Comparison of ENCODE assay signal across 8 cellular contexts in genomic region chr9:33076031-33076359, GRCh38. TPM values are rescaled to one million over a fixed set of nuclear protein-coding genes. Genes with fewer than 3 reads are reported as not detected.
DNase-seq lines count a peak whose midpoint lies in the region; ATAC-seq, FAIRE-seq and TF ChIP-seq lines count a peak whose summit lies in the region.

No MANE protein-coding gene starts in this region.

- WGBS in HUES64: 2% methylated on average over 8 of the region's 8 CpGs
- 1% methylated on average over 8 of the region's 8 CpGs for WGBS in urinary bladder

- no peak for FAIRE-seq in bronchial epithelial cell (lab: Jason Lieb, UNC)

- peak; percentile 2 for ATAC-seq in memory B cell (ENCODE audit: low read depth)
- ATAC-seq in HG03039 (IDR thresholded peaks at IDR 0.05; ENCODE audit: unreplicated experiment): no peak
- no peak for ATAC-seq in HG03175 (IDR thresholded peaks at IDR 0.05; ENCODE audit: unreplicated experiment)

- TF ChIP-seq CTCF in Calu3 (IDR thresholded peaks at IDR 0.05; ENCODE audit: unreplicated experiment) (no peak), bronchial epithelial cell (IDR thresholded peaks at IDR 0.05; ENCODE audit: insufficient read depth, low read length, severe bottlenecking) (no peak)

- H3K4me3 ChIP-seq in HUES64 (ENCODE audit: low read length) (peak overlapping the region; percentile 93), bronchial epithelial cell (ENCODE audit: low read depth, low read length) (peak overlapping the region; percentile 58), urinary bladder (ENCODE audit: low read depth, low read length) (peak overlapping the region; percentile 63)

- peaks cover 9% of the 10 kb centered on the region; the same call in 1 of the 2 replicates for H3K4me1 ChIP-seq in HUES64 (ENCODE audit: insufficient read depth, low read length)
- H3K4me1 ChIP-seq in urinary bladder (ENCODE audit: insufficient read depth): no peaks in the 10 kb centered on the region

- H3K9me3 Mint-ChIP-seq in Calu3 (ENCODE audit: low read depth, unreplicated experiment) (no peaks in the 10 kb centered on the region), memory B cell (no peaks in the 10 kb centered on the region)

- H3K27me3 Mint-ChIP-seq in Calu3 (ENCODE audit: unreplicated experiment) (no peaks in the 10 kb centered on the region), memory B cell (no peaks in the 10 kb centered on the region)

- H3K36me3 Mint-ChIP-seq in Calu3 (ENCODE audit: insufficient read depth, unreplicated experiment) (peaks cover 35% of the 10 kb centered on the region), memory B cell (peaks cover 19% of the 10 kb centered on the region)

- H3K9ac ChIP-seq in HUES64 (ENCODE audit: low read depth, low read length): peak overlapping the region; percentile 93

- H3K4me3 Mint-ChIP-seq in Calu3 (ENCODE audit: low read depth, unreplicated experiment) (peak overlapping the region; percentile 81), memory B cell (peak overlapping the region; percentile 93)

- H3K4me1 Mint-ChIP-seq in Calu3 (ENCODE audit: low read depth, unreplicated experiment) (peaks cover 7% of the 10 kb centered on the region), memory B cell (peaks cover 20% of the 10 kb centered on the region)

- intact Hi-C loops in Calu3 (cut with micrococcal nuclease; ENCODE audit: unreplicated experiment): no loop called here

- H3K27ac Mint-ChIP-seq in Calu3 (ENCODE audit: unreplicated experiment) (peak overlapping the region; percentile 97), memory B cell (peak overlapping the region; percentile 98)

- no peak for DNase-seq in Calu3
- no peak for DNase-seq in bronchial epithelial cell (ENCODE audit: low read depth)
- no peak for DNase-seq in memory B cell (ENCODE audit: low spot score in 2 of 2)
- DNase-seq in NCI-H510A (lab: John Stamatoyannopoulos, UW): no peak

- H3K27me3 ChIP-seq in HUES64 (ENCODE audit: insufficient read depth, low read length): no peaks in the 10 kb centered on the region
- H3K27me3 ChIP-seq in bronchial epithelial cell (ENCODE audit: control insufficient read depth, insufficient read depth, low read length): no peaks in the 10 kb centered on the region

- CTCF ChIA-PET in Calu3 (lab: Charles Lee): interaction anchor here (0.6 kb wide), 1 partner anchor 231 kb away, joined by 6 read pairs; no protein-coding TSS in a partner anchor

- H3K27ac ChIP-seq in HUES64 (ENCODE audit: low read depth, low read length): peak overlapping the region; percentile 63
- peak overlapping the region; percentile 94 for H3K27ac ChIP-seq in urinary bladder (ENCODE audit: low read depth)

- no peaks in the 10 kb centered on the region for H3K9me3 ChIP-seq in HUES64 (ENCODE audit: insufficient read depth, low read depth, low read length)

- TSS peak; percentile 75 for BruUV-seq in Calu3 (replicated peaks; lab: Mats Ljungman, UMichigan)

- H3K36me3 ChIP-seq in HUES64 (ENCODE audit: insufficient read depth, low read length): peaks cover 32% of the 10 kb centered on the region
- H3K36me3 ChIP-seq in bronchial epithelial cell (ENCODE audit: control insufficient read depth, insufficient read depth, low read length): peaks cover 12% of the 10 kb centered on the region
- peaks cover 4% of the 10 kb centered on the region for H3K36me3 ChIP-seq in urinary bladder (ENCODE audit: insufficient read depth)

RNA-seq across cellular contexts. Expression of gene SMU1, which starts 0.5 kb away (rescaled TPM):
- total RNA-seq in Calu3 (2022) (12.3 and 13.4 TPM in 2 replicates), bronchial epithelial cell (37.9 and 40.5 TPM in 2 replicates), urinary bladder (37.0 TPM)
- 16.6 TPM for polyA plus RNA-seq in HUES64 (2013, experiment 1 of 2)
- polyA plus RNA-seq in HUES64 (2013, experiment 2 of 2): 16.2 TPM
- 14.3 TPM for polyA plus RNA-seq in urinary bladder

RNA-seq across cellular contexts. Expression of gene DNAJA1, which starts 50.9 kb away (rescaled TPM):
- total RNA-seq in Calu3 (2022) (186 and 194 TPM in 2 replicates), bronchial epithelial cell (26.1 and 27.3 TPM in 2 replicates), urinary bladder (97.7 TPM)
- polyA plus RNA-seq in HUES64 (2013, experiment 1 of 2): 163 TPM
- polyA plus RNA-seq in HUES64 (2013, experiment 2 of 2): 138 TPM
- polyA plus RNA-seq in urinary bladder: 84.0 TPM
